In the genomic region with DNA sequence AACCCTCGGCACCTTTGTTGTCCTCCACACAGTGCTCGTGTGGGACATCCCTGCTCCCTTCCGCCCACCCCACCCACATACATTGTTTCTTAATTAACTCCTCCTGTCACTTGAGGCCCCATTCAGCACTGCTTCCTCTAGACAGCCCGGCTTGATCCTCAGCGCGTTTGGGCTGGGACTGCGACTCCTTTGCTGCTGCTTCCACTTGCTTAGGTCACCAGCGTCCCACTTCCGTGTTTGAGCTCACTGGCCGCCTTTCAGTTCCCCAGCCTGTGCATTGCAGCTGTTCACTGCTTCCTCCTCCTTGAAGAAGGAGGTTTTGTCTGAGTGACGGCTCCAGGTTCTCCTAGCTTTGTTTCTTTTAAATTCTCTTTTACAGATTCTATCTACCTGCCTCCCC, we compare ENCODE assay signal across 8 cellular contexts. TPM values are rescaled to one million over a fixed set of nuclear protein-coding genes. Genes with fewer than 3 reads are reported as not detected.
DNase-seq lines count a peak whose midpoint lies in the region; ATAC-seq and TF ChIP-seq lines count a peak whose summit lies in the region.

No MANE protein-coding gene starts in this region.

- peak; percentile 82 for DNase-seq in AG20443 (ENCODE audit: low spot score)
- DNase-seq in LHCN-M2 (ENCODE audit: low read depth): peak; percentile 90
- DNase-seq in activated T-cell treated with anti-CD3 and anti-CD28 coated beads for 4 hours: peak; percentile 40
- peak; percentile 66 to 84 for DNase-seq in foreskin fibroblast
- peak; percentile 7 for DNase-seq in retina
- no peak for DNase-seq in HuH-7.5 (ENCODE audit: low spot score)
- no peak for DNase-seq in OCI-M2 (lab: John Stamatoyannopoulos, UW; ENCODE audit: unreplicated experiment)

- no peak overlapping the region for H3K4me3 ChIP-seq in foreskin fibroblast (ENCODE audit: low read depth in 1 of 2, low read length in 2 of 2)

- ATAC-seq in GM21390 (IDR thresholded peaks at IDR 0.05; ENCODE audit: unreplicated experiment): peak; percentile 57

- no peak for TF ChIP-seq CTCF in foreskin fibroblast (IDR thresholded peaks at IDR 0.05; ENCODE audit: low read depth, low read length)

RNA-seq across cellular contexts. Expression of a gene that starts 16.1 kb away (rescaled TPM):
- 72.6 and 76.3 TPM in 2 replicates for total RNA-seq in LHCN-M2 (2014; rRNA removed)
- 38.2 TPM for polyA plus RNA-seq in LHCN-M2 (2012)

RNA-seq across cellular contexts. Expression of a gene that starts 51.5 kb away (rescaled TPM):
- 12.1 and 14.9 TPM in 2 replicates for total RNA-seq in LHCN-M2 (2014; rRNA removed)
- polyA plus RNA-seq in LHCN-M2 (2012): 9.1 TPM

Comparison
In these comparisons a context has a peak if more than half of its experiments do, and no peak if none do; other contexts are left out.
1. DNase-seq: peak in AG20443 (single experiment), LHCN-M2 (single experiment), activated T-cell treated with anti-CD3 and anti-CD28 coated beads for 4 hours (single experiment), foreskin fibroblast (2 of 2) and retina (single experiment); none in HuH-7.5 (single experiment) and OCI-M2 (single experiment).